Comparison of ENCODE assay signal across 1 cellular context in genomic region chr5:966345-966710, GRCh38.
TF ChIP-seq lines count a peak whose summit lies in the region.

No MANE protein-coding gene starts in this region.

TF ChIP-seq in WTC11, 78 proteins besides CTCF, POLR2A, EP300 and RAD21 (continued from another document):
- TF ChIP-seq ZBTB43 (CRISPR knock-in tag; IDR thresholded peaks at IDR 0.05) (no peak), IRF2 (CRISPR knock-in tag; IDR thresholded peaks at IDR 0.05; ENCODE audit: borderline replicate concordance, low read depth) (no peak)
TF ChIP-seq in WTC11: peak in this region for 0.
